8 cellular contexts compared by ENCODE assay signal in the genomic region with DNA sequence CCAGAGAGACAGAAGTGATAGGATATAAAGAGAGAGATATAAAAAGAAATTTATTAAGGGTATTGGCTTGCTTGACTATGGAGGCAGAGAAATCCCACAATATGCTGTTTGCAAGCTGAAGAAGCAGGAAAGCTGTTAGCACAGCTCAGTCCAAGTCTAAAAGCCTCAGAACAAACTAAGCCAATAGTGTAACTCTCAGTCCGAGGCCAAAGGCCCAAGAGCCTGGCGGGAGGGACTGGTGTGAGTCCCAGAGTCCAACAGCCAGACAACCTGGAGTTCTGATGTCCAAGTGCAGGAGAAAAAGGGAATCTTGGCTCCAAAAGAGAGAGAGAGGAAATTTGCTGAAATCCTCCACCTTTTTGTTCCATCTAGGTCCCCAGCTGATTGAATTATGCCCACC. TPM values are rescaled to one million over a fixed set of nuclear protein-coding genes. Genes with fewer than 3 reads are reported as not detected.
"Had no signal": no experiment of that assay in that cellular context is flagged by ENCODE, and none has a peak within 500 bp of the region (broad histone marks: within the 10 kb centered on the region; RNA-seq: fewer than 3 reads in every experiment).

No MANE protein-coding gene starts in this region.

- H3K4me1 Mint-ChIP-seq: H9 had no signal

- H2AFZ ChIP-seq: GM23248 had no signal

- H3K4me3 ChIP-seq: GM23248, K562 had no signal

- H3K4me3 Mint-ChIP-seq: H9 had no signal

- H3K27ac Mint-ChIP-seq: H9 had no signal

- DNase-seq: GM23248, H9, HCEC 1CT, IMR-90, KG1 had no signal

- H3K27ac ChIP-seq: GM23248 had no signal

- H3K9ac ChIP-seq: GM23248 had no signal

- ATAC-seq: K562 had no signal

RNA-seq across cellular contexts. Expression of gene NACA2, which starts 30.3 kb away (rescaled TPM):
- total RNA-seq: GM23248, H1, H9, HT-29, IMR-90 had no signal
- polyA plus RNA-seq: GM23248, H1, IMR-90 had no signal
